Comparison of ENCODE assay signal across 8 cellular contexts in genomic region chr2:53987336-53987921, GRCh38. TPM values are rescaled to one million over a fixed set of nuclear protein-coding genes. Genes with fewer than 3 reads are reported as not detected.
DNase-seq lines count a peak whose midpoint lies in the region; ATAC-seq and TF ChIP-seq lines count a peak whose summit lies in the region.

No MANE protein-coding gene starts in this region.

- H3K36me3 ChIP-seq in CD4-positive, alpha-beta memory T cell (ENCODE audit: insufficient read depth, low read length): no peaks in the 10 kb centered on the region
- no peaks in the 10 kb centered on the region for H3K36me3 ChIP-seq in fibroblast of lung (ENCODE audit: control insufficient read depth, insufficient read depth, low read length)

- no peak overlapping the region for H3K9ac ChIP-seq in fibroblast of lung (ENCODE audit: insufficient read depth, low read length)

- no peak overlapping the region for H2AFZ ChIP-seq in fibroblast of lung (ENCODE audit: low read length)

- H3K36me3 Mint-ChIP-seq in CD4-positive, alpha-beta memory T cell: peaks cover 6 to 19% of the 10 kb centered on the region in 2 donors
- H3K36me3 Mint-ChIP-seq in type B pancreatic cell: peaks cover 16% of the 10 kb centered on the region

- H3K27ac ChIP-seq in CD4-positive, alpha-beta memory T cell (ENCODE audit: low read depth, low read length): no peak overlapping the region
- H3K27ac ChIP-seq in fibroblast of lung (ENCODE audit: insufficient read depth, low read length): no peak overlapping the region

- no peak overlapping the region for H3K4me3 ChIP-seq in CD4-positive, alpha-beta memory T cell (ENCODE audit: low read length in 2 of 2)
- H3K4me3 ChIP-seq in fibroblast of lung (replicated peaks in 1 of 4; ENCODE audit: control extremely low read depth in 1 of 4, insufficient read depth in 1 of 4, low read depth in 3 of 4, low read length in 4 of 4): no peak overlapping the region

- H4K20me1 ChIP-seq in fibroblast of lung (ENCODE audit: control insufficient read depth, extremely low read depth, insufficient read depth, low read length): no peaks in the 10 kb centered on the region

- H3K79me2 ChIP-seq in fibroblast of lung (ENCODE audit: control insufficient read depth, insufficient read depth, low read length): no peaks in the 10 kb centered on the region

- TF ChIP-seq CTCF in fibroblast of lung (conservative IDR thresholded peaks at IDR 0.05 in 1 of 2, IDR thresholded peaks at IDR 0.05 in 1 of 2; ENCODE audit: low read depth in 1 of 2, low read length in 2 of 2) (no peak), type B pancreatic cell (conservative IDR thresholded peaks at IDR 0.05) (no peak), omental fat pad (IDR thresholded peaks at IDR 0.05) (no peak)

- no peaks in the 10 kb centered on the region for H3K27me3 ChIP-seq in CD4-positive, alpha-beta memory T cell (ENCODE audit: insufficient read depth, low read length)
- H3K27me3 ChIP-seq in fibroblast of lung (ENCODE audit: control insufficient read depth, insufficient read depth, low read length): no peaks in the 10 kb centered on the region

- no peaks in the 10 kb centered on the region for H3K27me3 Mint-ChIP-seq in CD4-positive, alpha-beta memory T cell
- no peaks in the 10 kb centered on the region for H3K27me3 Mint-ChIP-seq in type B pancreatic cell

- no peak overlapping the region for H3K4me2 ChIP-seq in fibroblast of lung (ENCODE audit: extremely low read depth, insufficient read depth, low read length)

- H3K4me3 Mint-ChIP-seq in CD4-positive, alpha-beta memory T cell: no peak overlapping the region
- H3K4me3 Mint-ChIP-seq in type B pancreatic cell: no peak overlapping the region

- POLR2A ChIA-PET in CD4-positive, alpha-beta memory T cell (lab: Charles Lee; ENCODE audit: partially characterized antibody): interaction anchor here (0.8 kb wide), 1 partner anchor 8 kb away, joined by 3 read pairs; no protein-coding TSS in a partner anchor

- H3K4me1 Mint-ChIP-seq in CD4-positive, alpha-beta memory T cell: peaks cover 18 to 30% (median 22%) of the 10 kb centered on the region in 4 donors
- peaks cover 18% of the 10 kb centered on the region for H3K4me1 Mint-ChIP-seq in type B pancreatic cell (ENCODE audit: unreplicated experiment)

- DNase-seq in CD4-positive, alpha-beta memory T cell: no peak
- DNase-seq in H4 (ENCODE audit: low spot score): peak; percentile 16
- peak; percentile 76 for DNase-seq in NCI-H2196 (lab: John Stamatoyannopoulos, UW; ENCODE audit: unreplicated experiment)
- peak; percentile 75 to 88 for DNase-seq in fibroblast of lung (ENCODE audit: low read depth in 2 of 2)
- DNase-seq in type B pancreatic cell (ENCODE audit: extremely low spot score, unreplicated experiment): no peak
- DNase-seq in OCI-M2 (lab: John Stamatoyannopoulos, UW; ENCODE audit: unreplicated experiment): no peak
- DNase-seq in omental fat pad (ENCODE audit: low spot score): no peak
- DNase-seq in globus pallidus (ENCODE audit: low spot score): no peak

- intact Hi-C loops in CD4-positive, alpha-beta memory T cell (cut with micrococcal nuclease): no loop called here

- peaks cover 11% of the 10 kb centered on the region for H3K4me1 ChIP-seq in CD4-positive, alpha-beta memory T cell (ENCODE audit: insufficient read depth, low read length)
- peaks cover 2% of the 10 kb centered on the region for H3K4me1 ChIP-seq in fibroblast of lung (ENCODE audit: control insufficient read depth, extremely low read depth, insufficient read depth, low read length)

- H3K9me3 ChIP-seq in CD4-positive, alpha-beta memory T cell (ENCODE audit: control insufficient read depth in 1 of 2, low read length in 2 of 2): no peaks in the 10 kb centered on the region
- H3K9me3 ChIP-seq in fibroblast of lung (ENCODE audit: control insufficient read depth, insufficient read depth, low read depth, low read length): no peaks in the 10 kb centered on the region

- CTCF ChIA-PET in CD4-positive, alpha-beta memory T cell (lab: Charles Lee; ENCODE audit: partially characterized antibody): no interaction called here

- H3K9me3 Mint-ChIP-seq in CD4-positive, alpha-beta memory T cell: no peaks in the 10 kb centered on the region
- no peaks in the 10 kb centered on the region for H3K9me3 Mint-ChIP-seq in type B pancreatic cell

- ATAC-seq in omental fat pad (ENCODE audit: low FRiP score): no peak

- peak overlapping the region in 6 of 7 donors; percentile 35 to 81 (median 70) for H3K27ac Mint-ChIP-seq in CD4-positive, alpha-beta memory T cell
- H3K27ac Mint-ChIP-seq in type B pancreatic cell: peak overlapping the region; percentile 6

RNA-seq across cellular contexts. Expression of gene PSME4, which starts 16.6 kb away (rescaled TPM):
- total RNA-seq in CD4-positive, alpha-beta memory T cell: 10 to 100 TPM; 41.7 to 49.9 TPM
- 1 to 10 TPM; 2.3 to 8.3 TPM for polyA plus RNA-seq in CD4-positive, alpha-beta memory T cell
- 17.6 and 26.2 TPM in 2 replicates for total RNA-seq in H4 (2014; rRNA removed; shearing (Covaris generic))
- total RNA-seq in fibroblast of lung (18.7 and 26.8 TPM in 2 replicates), type B pancreatic cell (ENCODE audit: low replicate concordance) (59.0 and 65.6 TPM in 2 replicates), omental fat pad (10 to 100 TPM; 35.8 to 97.9 (median 45.5) TPM)
- 34.6 and 43.2 TPM in 2 replicates for polyA plus RNA-seq in fibroblast of lung
- polyA plus RNA-seq in fibroblast of lung (2012): 36.4 and 44.6 TPM in 2 replicates
- 27.9 and 28.1 TPM in 2 replicates for polyA minus RNA-seq in fibroblast of lung (ENCODE audit: low replicate concordance)

Comparison
In these comparisons a context has a peak if more than half of its experiments do, and no peak if none do; other contexts are left out.
1. DNase-seq: peak in H4 (single experiment), NCI-H2196 (single experiment) and fibroblast of lung (2 of 2); none in CD4-positive, alpha-beta memory T cell (0 of 5), type B pancreatic cell (single experiment), OCI-M2 (single experiment), omental fat pad (single experiment) and globus pallidus (single experiment).